In genomic region chr6:30873137-30873640, GRCh38 we compare ENCODE assay signal across 25 cellular contexts. TPM values are rescaled to one million over a fixed set of nuclear protein-coding genes. Genes with fewer than 3 reads are reported as not detected.
"Had no signal": no experiment of that assay in that cellular context is flagged by ENCODE, and none has a peak within 500 bp of the region (broad histone marks: within the 10 kb centered on the region; RNA-seq: fewer than 3 reads in every experiment).

No MANE protein-coding gene starts in this region.

- H3K27me3 Mint-ChIP-seq: T-cell had no signal

- DNase-seq: Karpas-422, KG1, MG63, NCI-H1092, NCI-H1105 treated with DMSO at 0.1 percent for 48 hours, NCI-H1417 treated with DMSO at 0.1 percent for 48 hours, NCI-H146, NCI-H187, NCI-H2029, NCI-H2081 treated with DMSO at 0.1 percent for 48 hours, NCI-H2171, NCI-H226, NCI-H446, NCI-H510A, NCI-H524 treated with DMSO at 0.1 percent for 48 hours, NCI-H69, NCI-H774, PC-3, SHP77, SK-N-SH, SW 1271, T-cell had no signal

- H3K27ac Mint-ChIP-seq: T-cell had no signal

- H3K27me3 ChIP-seq: MG63 had no signal

- ATAC-seq: Panc1, PC-3, T-cell had no signal

- H3K9ac ChIP-seq: SK-N-SH had no signal

- H3K4me2 ChIP-seq: SK-N-SH had no signal

- H3K4me3 Mint-ChIP-seq: T-cell had no signal

- H3K36me3 ChIP-seq: MG63 had no signal

- H3K4me3 ChIP-seq: MG63 had no signal

RNA-seq across cellular contexts. Expression of gene SFTA2, which starts 58.8 kb away (rescaled TPM):
- total RNA-seq: OCI-LY7, PC-3, SK-MEL-5 had no signal
- polyA plus RNA-seq: SK-N-SH had no signal
